1 cellular context compared by ENCODE assay signal in the genomic region with DNA sequence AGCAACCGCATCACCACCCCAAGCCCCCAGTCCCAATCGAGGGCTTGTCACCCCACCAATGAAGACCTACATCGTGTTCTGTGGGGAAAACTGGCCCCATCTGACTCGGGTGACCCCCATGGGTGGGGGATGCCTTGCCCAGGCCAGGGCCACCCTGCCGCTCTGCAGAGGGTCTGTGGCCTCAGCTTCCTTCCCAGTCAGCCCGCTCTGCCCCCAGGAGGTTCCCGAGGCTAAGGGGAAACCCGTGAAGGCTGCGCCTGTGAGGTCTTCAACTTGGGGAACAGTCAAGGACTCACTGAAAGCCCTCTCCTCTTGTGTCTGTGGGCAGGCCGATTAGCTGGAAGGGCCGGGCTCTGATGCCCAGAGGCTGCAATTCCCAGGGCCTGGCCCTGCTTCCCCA.
TF ChIP-seq lines count a peak whose summit lies in the region.

No MANE protein-coding gene starts in this region.

TF ChIP-seq in K562, 482 proteins besides CTCF, POLR2A, EP300 and RAD21:
- TF ChIP-seq MYBL2 (IDR thresholded peaks at IDR 0.05; ENCODE audit: low read depth) (no peak), MYBL2 (CRISPR knock-in tag; IDR thresholded peaks at IDR 0.05; ENCODE audit: borderline replicate concordance) (no peak), CREBBP (IDR thresholded peaks at IDR 0.05; ENCODE audit: low read depth, low read length) (no peak), CBX5 (IDR thresholded peaks at IDR 0.05; ENCODE audit: borderline replicate concordance, low read depth) (no peak), BCL6 (CRISPR knock-in tag; IDR thresholded peaks at IDR 0.05) (no peak), NR2C1 (IDR thresholded peaks at IDR 0.05) (no peak), NR2C1 (tag; IDR thresholded peaks at IDR 0.05) (no peak)
- TF ChIP-seq, protein P1, sequence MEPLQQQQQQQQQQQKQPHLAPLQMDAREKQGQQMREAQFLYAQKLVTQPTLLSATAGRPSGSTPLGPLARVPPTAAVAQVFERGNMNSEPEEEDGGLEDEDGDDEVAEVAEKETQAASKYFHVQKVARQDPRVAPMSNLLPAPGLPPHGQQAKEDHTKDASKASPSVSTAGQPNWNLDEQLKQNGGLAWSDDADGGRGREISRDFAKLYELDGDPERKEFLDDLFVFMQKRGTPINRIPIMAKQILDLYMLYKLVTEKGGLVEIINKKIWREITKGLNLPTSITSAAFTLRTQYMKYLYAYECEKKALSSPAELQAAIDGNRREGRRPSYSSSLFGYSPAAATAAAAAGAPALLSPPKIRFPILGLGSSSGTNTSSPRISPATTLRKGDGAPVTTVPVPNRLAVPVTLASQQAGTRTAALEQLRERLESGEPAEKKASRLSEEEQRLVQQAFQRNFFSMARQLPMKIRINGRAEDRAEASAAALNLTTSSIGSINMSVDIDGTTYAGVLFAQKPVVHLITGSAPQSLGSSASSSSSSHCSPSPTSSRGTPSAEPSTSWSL (CRISPR knock-in tag; IDR thresholded peaks at IDR 0.05; ENCODE audit: borderline replicate concordance) = no peak
